ENCODE assay signal across 32 cellular contexts in genomic region chr22:47142427-47143046, GRCh38.
"Had no signal": no experiment of that assay in that cellular context is flagged by ENCODE, and none has a peak within 500 bp of the region (broad histone marks: within the 10 kb centered on the region; RNA-seq: fewer than 3 reads in every experiment).

No MANE protein-coding gene starts in this region.

- H3K36me3 Mint-ChIP-seq: activated CD4-positive, alpha-beta memory T cell treated with anti-CD3 and anti-CD28 coated beads for 36 hours; activated CD8-positive, alpha-beta memory T cell treated with anti-CD3 and anti-CD28 coated beads, Interleukin-2, amount 10 ng/mL, durations not matched to agents 7 days and 5 days; brain had no signal

- H3K4me3 Mint-ChIP-seq: activated CD4-positive, alpha-beta memory T cell treated with anti-CD3 and anti-CD28 coated beads for 36 hours; activated CD4-positive, alpha-beta T cell treated with anti-CD3 and anti-CD28 coated beads for 36 hours; activated CD4-positive, alpha-beta T cell treated with anti-CD3 and anti-CD28 coated beads, Interleukin-2, amount 10 ng/mL, durations not matched to agents 24 days and 14 days; activated CD8-positive, alpha-beta memory T cell treated with anti-CD3 and anti-CD28 coated beads, Interleukin-2, amount 10 ng/mL, durations not matched to agents 7 days and 5 days; activated CD8-positive, alpha-beta T cell treated with anti-CD3 and anti-CD28 coated beads, Interleukin-2, amount 10 ng/mL, durations not matched to agents 7 days and 5 days; activated naive CD4-positive, alpha-beta T cell treated with anti-CD3 and anti-CD28 coated beads for 36 hours; activated naive CD4-positive, alpha-beta T cell treated with anti-CD3 and anti-CD28 coated beads, Interleukin-2, amount 50 U/mL, for 24 hours; activated naive CD8-positive, alpha-beta T cell treated with anti-CD3 and anti-CD28 coated beads for 36 hours; activated naive CD8-positive, alpha-beta T cell treated with anti-CD3 and anti-CD28 coated beads, Interleukin-2, amount 50 U/mL, for 24 hours; activated T-helper 1 cell treated with anti-CD3 and anti-CD28 coated beads, Interleukin-12 subunit alpha, Interleukin-12 subunit beta, Interleukin-2, Interleukin-4 antibody, amounts not matched to agents 30 ng/mL and 10 ng/mL and 1 ng/mL, durations not matched to agents 14 hours and 24 hours and 36 hours; brain; central memory CD8-positive, alpha-beta T cell; dendritic cell treated with granulocyte-macrophage colony-stimulating factor and Interleukin-4, amounts not matched to agents 40 ng/mL and 50 ng/mL, for 4 days; endodermal cell had no signal

- H3K9me3 ChIP-seq: adrenal gland, esophagus muscularis mucosa, gastroesophageal sphincter had no signal

- H3K27ac ChIP-seq: adrenal gland, coronary artery, dorsolateral prefrontal cortex, esophagus muscularis mucosa, gastroesophageal sphincter had no signal

- H3K27ac Mint-ChIP-seq: activated CD4-positive, alpha-beta memory T cell treated with anti-CD3 and anti-CD28 coated beads for 36 hours; activated CD4-positive, alpha-beta T cell treated with anti-CD3 and anti-CD28 coated beads for 36 hours; activated CD4-positive, alpha-beta T cell treated with anti-CD3 and anti-CD28 coated beads, Interleukin-2, amount 10 ng/mL, durations not matched to agents 24 days and 14 days; activated CD8-positive, alpha-beta memory T cell treated with anti-CD3 and anti-CD28 coated beads, Interleukin-2, amount 10 ng/mL, durations not matched to agents 7 days and 5 days; activated CD8-positive, alpha-beta T cell treated with anti-CD3 and anti-CD28 coated beads, Interleukin-2, amount 10 ng/mL, durations not matched to agents 7 days and 5 days; activated naive CD4-positive, alpha-beta T cell treated with anti-CD3 and anti-CD28 coated beads for 36 hours; activated naive CD4-positive, alpha-beta T cell treated with anti-CD3 and anti-CD28 coated beads, Interleukin-2, amount 50 U/mL, for 24 hours; activated naive CD8-positive, alpha-beta T cell treated with anti-CD3 and anti-CD28 coated beads for 36 hours; activated naive CD8-positive, alpha-beta T cell treated with anti-CD3 and anti-CD28 coated beads, Interleukin-2, amount 50 U/mL, for 24 hours; activated T-helper 1 cell treated with anti-CD3 and anti-CD28 coated beads, Interleukin-12 subunit alpha, Interleukin-12 subunit beta, Interleukin-2, Interleukin-4 antibody, amounts not matched to agents 30 ng/mL and 10 ng/mL and 1 ng/mL, durations not matched to agents 14 hours and 24 hours and 36 hours; activated T-helper 2 cell treated with anti-CD3 and anti-CD28 coated beads, Interferon-gamma antibody, Interleukin-2, Interleukin-4, amounts not matched to agents 10 μg/mL and 5 μg/mL and 100 μg/mL, durations not matched to agents 14 hours and 24 hours and 36 hours; brain; dendritic cell treated with granulocyte-macrophage colony-stimulating factor and Interleukin-4, amounts not matched to agents 40 ng/mL and 50 ng/mL, for 4 days; endodermal cell had no signal

- H3K4me3 ChIP-seq: adrenal gland, coronary artery, dorsolateral prefrontal cortex, esophagus muscularis mucosa, gastroesophageal sphincter had no signal

- H3K27me3 ChIP-seq: adrenal gland, dorsolateral prefrontal cortex, esophagus muscularis mucosa, gastroesophageal sphincter had no signal

- DNase-seq: activated CD4-positive, alpha-beta memory T cell treated with anti-CD3 and anti-CD28 coated beads for 36 hours; activated CD4-positive, alpha-beta T cell treated with anti-CD3 and anti-CD28 coated beads for 36 hours; activated CD4-positive, alpha-beta T cell treated with anti-CD3 and anti-CD28 coated beads, Interleukin-2, amount 10 ng/mL, durations not matched to agents 24 days and 14 days; activated CD4-positive, CD25-positive, alpha-beta regulatory T cell; activated CD4-positive, CD25-positive, alpha-beta regulatory T cell treated with anti-CD3 and anti-CD28 coated beads, Interleukin-2, amount 50 U/mL, for 72 hours; activated CD8-positive, alpha-beta memory T cell treated with anti-CD3 and anti-CD28 coated beads, Interleukin-2, amount 10 ng/mL, durations not matched to agents 7 days and 5 days; activated CD8-positive, alpha-beta memory T cell treated with anti-CD3 and anti-CD28 coated beads, Interleukin-2, amount 50 U/mL, for 4 hours; activated CD8-positive, alpha-beta T cell treated with anti-CD3 and anti-CD28 coated beads, Interleukin-2, amount 10 ng/mL, durations not matched to agents 7 days and 5 days; activated effector memory CD4-positive, alpha-beta T cell treated with anti-CD3 and anti-CD28 coated beads, Interleukin-2, amount 50 U/mL, for 16 hours; activated naive CD4-positive, alpha-beta T cell treated with anti-CD3 and anti-CD28 coated beads for 36 hours; activated naive CD8-positive, alpha-beta T cell treated with anti-CD3 and anti-CD28 coated beads for 36 hours; activated naive CD8-positive, alpha-beta T cell treated with anti-CD3 and anti-CD28 coated beads, Interleukin-2, amount 50 U/mL, for 24 hours; activated T-cell treated with anti-CD3 and anti-CD28 coated beads, Interleukin-2, amount 50 U/mL, for 1 hour; activated T-cell treated with anti-CD3 and anti-CD28 coated beads, Interleukin-2, amount 50 U/mL, for 48 hours; adrenal gland; amygdala; aorta; dorsolateral prefrontal cortex; effector memory CD4-positive, alpha-beta T cell; endodermal cell; foreskin melanocyte; T-helper 2 cell had no signal

- ATAC-seq: activated CD4-positive, alpha-beta T cell treated with anti-CD3 and anti-CD28 coated beads for 36 hours; activated CD8-positive, alpha-beta memory T cell treated with anti-CD3 and anti-CD28 coated beads, Interleukin-2, amount 10 ng/mL, durations not matched to agents 7 days and 5 days; activated CD8-positive, alpha-beta T cell treated with anti-CD3 and anti-CD28 coated beads, Interleukin-2, amount 10 ng/mL, durations not matched to agents 7 days and 5 days; activated naive CD8-positive, alpha-beta T cell treated with anti-CD3 and anti-CD28 coated beads, Interleukin-2, amount 50 U/mL, for 24 hours; gastroesophageal sphincter had no signal

- H3K4me1 Mint-ChIP-seq: activated CD4-positive, alpha-beta T cell treated with anti-CD3 and anti-CD28 coated beads for 36 hours; activated CD8-positive, alpha-beta memory T cell treated with anti-CD3 and anti-CD28 coated beads, Interleukin-2, amount 10 ng/mL, durations not matched to agents 7 days and 5 days; activated naive CD4-positive, alpha-beta T cell treated with anti-CD3 and anti-CD28 coated beads, Interleukin-2, amount 50 U/mL, for 24 hours; activated naive CD8-positive, alpha-beta T cell treated with anti-CD3 and anti-CD28 coated beads for 36 hours; activated naive CD8-positive, alpha-beta T cell treated with anti-CD3 and anti-CD28 coated beads, Interleukin-2, amount 50 U/mL, for 24 hours; central memory CD8-positive, alpha-beta T cell had no signal

- FAIRE-seq: bronchial epithelial cell had no signal

- H3K4me1 ChIP-seq: adrenal gland, gastroesophageal sphincter had no signal

- H3K9me3 Mint-ChIP-seq: activated CD4-positive, alpha-beta memory T cell treated with anti-CD3 and anti-CD28 coated beads for 36 hours; activated CD4-positive, alpha-beta T cell treated with anti-CD3 and anti-CD28 coated beads, Interleukin-2, amount 10 ng/mL, durations not matched to agents 24 days and 14 days; activated naive CD4-positive, alpha-beta T cell treated with anti-CD3 and anti-CD28 coated beads for 36 hours; activated naive CD4-positive, alpha-beta T cell treated with anti-CD3 and anti-CD28 coated beads, Interleukin-2, amount 50 U/mL, for 24 hours; activated naive CD8-positive, alpha-beta T cell treated with anti-CD3 and anti-CD28 coated beads for 36 hours; activated naive CD8-positive, alpha-beta T cell treated with anti-CD3 and anti-CD28 coated beads, Interleukin-2, amount 50 U/mL, for 24 hours; activated T-helper 1 cell treated with anti-CD3 and anti-CD28 coated beads, Interleukin-12 subunit alpha, Interleukin-12 subunit beta, Interleukin-2, Interleukin-4 antibody, amounts not matched to agents 30 ng/mL and 10 ng/mL and 1 ng/mL, durations not matched to agents 14 hours and 24 hours and 36 hours; activated T-helper 2 cell treated with anti-CD3 and anti-CD28 coated beads, Interferon-gamma antibody, Interleukin-2, Interleukin-4, amounts not matched to agents 10 μg/mL and 5 μg/mL and 100 μg/mL, durations not matched to agents 14 hours and 24 hours and 36 hours; brain; central memory CD8-positive, alpha-beta T cell; dendritic cell treated with granulocyte-macrophage colony-stimulating factor and Interleukin-4, amounts not matched to agents 40 ng/mL and 50 ng/mL, for 4 days; endodermal cell had no signal

- H3K36me3 ChIP-seq: adrenal gland had no signal

- H3K27me3 Mint-ChIP-seq: activated CD4-positive, alpha-beta memory T cell treated with anti-CD3 and anti-CD28 coated beads for 36 hours; activated CD4-positive, alpha-beta T cell treated with anti-CD3 and anti-CD28 coated beads for 36 hours; activated CD4-positive, alpha-beta T cell treated with anti-CD3 and anti-CD28 coated beads, Interleukin-2, amount 10 ng/mL, durations not matched to agents 24 days and 14 days; activated CD8-positive, alpha-beta memory T cell treated with anti-CD3 and anti-CD28 coated beads, Interleukin-2, amount 10 ng/mL, durations not matched to agents 7 days and 5 days; activated naive CD4-positive, alpha-beta T cell treated with anti-CD3 and anti-CD28 coated beads, Interleukin-2, amount 50 U/mL, for 24 hours; activated naive CD8-positive, alpha-beta T cell treated with anti-CD3 and anti-CD28 coated beads for 36 hours; activated naive CD8-positive, alpha-beta T cell treated with anti-CD3 and anti-CD28 coated beads, Interleukin-2, amount 50 U/mL, for 24 hours; central memory CD8-positive, alpha-beta T cell; dendritic cell treated with granulocyte-macrophage colony-stimulating factor and Interleukin-4, amounts not matched to agents 40 ng/mL and 50 ng/mL, for 4 days had no signal
